Comparison of ENCODE assay signal across 19 cellular contexts in genomic region chr20:63701051-63701328, GRCh38. TPM values are rescaled to one million over a fixed set of nuclear protein-coding genes. Genes with fewer than 3 reads are reported as not detected.
DNase-seq lines count a peak whose midpoint lies in the region; ATAC-seq and TF ChIP-seq lines count a peak whose summit lies in the region.
"Had no signal": no experiment of that assay in that cellular context is flagged by ENCODE, and none has a peak within 500 bp of the region (broad histone marks: within the 10 kb centered on the region; RNA-seq: fewer than 3 reads in every experiment).

No MANE protein-coding gene starts in this region.

- H3K36me3 Mint-ChIP-seq in activated T-cell treated with anti-CD3 and anti-CD28 coated beads, Interleukin-2, amount 50 U/mL, for 24 hours (ENCODE audit: low read depth), result peaks cover 61% of the 10 kb centered on the region
- peaks cover 23% of the 10 kb centered on the region for H3K36me3 Mint-ChIP-seq in activated T-helper 17 cell treated with anti-CD3 and anti-CD28 coated beads, Interleukin-2, amount 50 U/mL, for 72 hours (ENCODE audit: low read depth)
- peaks cover 24% of the 10 kb centered on the region for H3K36me3 Mint-ChIP-seq in CD8-positive, alpha-beta T cell

- no peaks in the 10 kb centered on the region for H3K9me3 ChIP-seq in spleen
- H3K9me3 ChIP-seq in CD8-positive, alpha-beta T cell (ENCODE audit: low read length), result no peaks in the 10 kb centered on the region
- H3K9me3 ChIP-seq: Peyer's patch had no signal

- H3K9me3 Mint-ChIP-seq in activated T-cell treated with anti-CD3 and anti-CD28 coated beads, Interleukin-2, amount 50 U/mL, for 24 hours, result no peaks in the 10 kb centered on the region
- no peaks in the 10 kb centered on the region for H3K9me3 Mint-ChIP-seq in activated T-helper 17 cell treated with anti-CD3 and anti-CD28 coated beads, Interleukin-2, amount 50 U/mL, for 72 hours
- H3K9me3 Mint-ChIP-seq in CD8-positive, alpha-beta T cell, result no peaks in the 10 kb centered on the region

- peak overlapping the region; percentile 57 for H3K27ac Mint-ChIP-seq in activated T-cell treated with anti-CD3 and anti-CD28 coated beads, Interleukin-2, amount 50 U/mL, for 24 hours
- H3K27ac Mint-ChIP-seq in activated T-helper 17 cell treated with anti-CD3 and anti-CD28 coated beads, Interleukin-2, amount 50 U/mL, for 72 hours, result peak overlapping the region; percentile 25
- no peak overlapping the region for H3K27ac Mint-ChIP-seq in CD8-positive, alpha-beta T cell

- H3K36me3 ChIP-seq in spleen, result peaks cover 0 to 83% (median 35%) of the 10 kb centered on the region in 6 donors
- H3K36me3 ChIP-seq in CD8-positive, alpha-beta T cell (ENCODE audit: insufficient read depth, low read length), result peaks cover 21% of the 10 kb centered on the region

- no peak for ATAC-seq in activated T-helper 17 cell treated with anti-CD3 and anti-CD28 coated beads, Interleukin-2, amount 50 U/mL, for 72 hours (replicated peaks)
- ATAC-seq in stimulated activated naive CD8-positive, alpha-beta T cell treated with anti-CD3 and anti-CD28 coated beads, Interleukin-15, Interleukin-2, amounts not matched to agents 100 U/mL and 50 U/mL, for 24 hours, result no peak
- no peak for ATAC-seq in CD8-positive, alpha-beta T cell
- ATAC-seq in GM21360 (IDR thresholded peaks at IDR 0.05; ENCODE audit: unreplicated experiment), result no peak

- WGBS in spleen, 5 donors, result 75 to 86% (median 81%) methylated on average over 3 to 5 of the region's 5 CpGs

- TF ChIP-seq CTCF in GM13977 (IDR thresholded peaks at IDR 0.05; ENCODE audit: extremely low read depth, insufficient read depth, missing control alignments), result no peak
- no peak for TF ChIP-seq CTCF in spleen (IDR thresholded peaks at IDR 0.05 in 8 of 11, conservative IDR thresholded peaks at IDR 0.05 in 3 of 11)
- TF ChIP-seq CTCF in CD8-positive, alpha-beta T cell (IDR thresholded peaks at IDR 0.05), result no peak

- DNase-seq in activated T-cell treated with anti-CD3 and anti-CD28 coated beads, Interleukin-2, amount 50 U/mL, for 24 hours, result no peak
- DNase-seq in activated T-cell treated with anti-CD3 and anti-CD28 coated beads, Interleukin-2, amount 50 U/mL, for 1 hour, result no peak
- DNase-seq in GM13977 (ENCODE audit: low spot score) (peak; percentile 15), spleen (peak; percentile 56)
- no peak for DNase-seq in stimulated activated naive CD8-positive, alpha-beta T cell treated with anti-CD3 and anti-CD28 coated beads, Interleukin-15, Interleukin-2, amounts not matched to agents 100 U/mL and 50 U/mL, for 24 hours
- DNase-seq in CD8-positive, alpha-beta T cell, result no peak
- DNase-seq: DMS79 treated with DMSO at 0.1 percent for 48 hours, GF-D8, Karpas-422, MM.1S, NCI-H1105 treated with DMSO at 0.1 percent for 48 hours, NCI-H187 treated with DMSO at 0.1 percent for 48 hours, NCI-H2171, NCI-H446 treated with DMSO at 0.1 percent for 48 hours, NCI-H748 treated with DMSO at 0.1 percent for 48 hours, Peyer's patch had no signal

- TF ChIP-seq POLR2A in spleen (IDR thresholded peaks at IDR 0.05), result no peak

- intact Hi-C loops in spleen (cut with DNase I; ENCODE audit: low total_unique reads), result loop anchor here (10.0 kb wide), 1 partner anchor 164 kb away; the partner anchor contains the start of genes ABHD16B and TPD52L2
- intact Hi-C loops in CD8-positive, alpha-beta T cell (cut with DNase I, micrococcal nuclease), result no loop called here

- H3K4me1 ChIP-seq in spleen, result peaks cover 31 to 94% (median 68%) of the 10 kb centered on the region in 6 donors
- peaks cover 18% of the 10 kb centered on the region for H3K4me1 ChIP-seq in CD8-positive, alpha-beta T cell (ENCODE audit: insufficient read depth, low read length)

- peaks cover 50% of the 10 kb centered on the region for H3K4me1 Mint-ChIP-seq in activated T-cell treated with anti-CD3 and anti-CD28 coated beads, Interleukin-2, amount 50 U/mL, for 24 hours (ENCODE audit: low read depth)
- H3K4me1 Mint-ChIP-seq in activated T-helper 17 cell treated with anti-CD3 and anti-CD28 coated beads, Interleukin-2, amount 50 U/mL, for 72 hours, result no peaks in the 10 kb centered on the region
- H3K4me1 Mint-ChIP-seq in CD8-positive, alpha-beta T cell (ENCODE audit: low read depth), result peaks cover 8% of the 10 kb centered on the region

- in situ Hi-C loops in GM13977 (cut with MboI; ENCODE audit: low pct_unique_long_range_greater_than_20kb, low sequenced_read_pairs, unreplicated experiment), result no loop called here

- H3K27me3 ChIP-seq in spleen (replicated peaks in 1 of 7), result peaks cover 0 to 7% (median 0%) of the 10 kb centered on the region in 7 donors
- H3K27me3 ChIP-seq in CD8-positive, alpha-beta T cell (ENCODE audit: insufficient read depth, low read length), result no peaks in the 10 kb centered on the region
- H3K27me3 ChIP-seq: Peyer's patch had no signal

- CTCF ChIA-PET in CD8-positive, alpha-beta T cell (lab: Charles Lee), result no interaction called here

- peak overlapping the region in 4 of 8 donors; percentile 21 to 77 (median 55) for H3K27ac ChIP-seq in spleen
- H3K27ac ChIP-seq in CD8-positive, alpha-beta T cell (ENCODE audit: low read depth, low read length), result no peak overlapping the region
- H3K27ac ChIP-seq: C4-2B, Peyer's patch had no signal

- no peak overlapping the region for H3K4me3 Mint-ChIP-seq in activated T-cell treated with anti-CD3 and anti-CD28 coated beads, Interleukin-2, amount 50 U/mL, for 24 hours
- H3K4me3 Mint-ChIP-seq in activated T-helper 17 cell treated with anti-CD3 and anti-CD28 coated beads, Interleukin-2, amount 50 U/mL, for 72 hours, result no peak overlapping the region
- H3K4me3 Mint-ChIP-seq in CD8-positive, alpha-beta T cell, result no peak overlapping the region

- H3K27me3 Mint-ChIP-seq in activated T-cell treated with anti-CD3 and anti-CD28 coated beads, Interleukin-2, amount 50 U/mL, for 24 hours, result no peaks in the 10 kb centered on the region
- no peaks in the 10 kb centered on the region for H3K27me3 Mint-ChIP-seq in activated T-helper 17 cell treated with anti-CD3 and anti-CD28 coated beads, Interleukin-2, amount 50 U/mL, for 72 hours
- H3K27me3 Mint-ChIP-seq in CD8-positive, alpha-beta T cell (ENCODE audit: low read depth), result no peaks in the 10 kb centered on the region

- H3K4me3 ChIP-seq in spleen, result no peak overlapping the region
- no peak overlapping the region for H3K4me3 ChIP-seq in CD8-positive, alpha-beta T cell (ENCODE audit: low read depth, low read length)
- H3K4me3 ChIP-seq: Peyer's patch had no signal

- POLR2A ChIA-PET in CD8-positive, alpha-beta T cell (lab: Charles Lee), result no interaction called here

RNA-seq across cellular contexts. Expression of gene TNFRSF6B, which starts 4.5 kb away (rescaled TPM):
- total RNA-seq in activated T-helper 17 cell treated with anti-CD3 and anti-CD28 coated beads, Interleukin-2, amount 50 U/mL, for 72 hours, result not detected
- total RNA-seq in spleen, result 100 to 1,000 TPM in 1 of 7 donors, 10 to 100 TPM in 5, 1 to 10 TPM in 1; 8.9 to 104 (median 41.0) TPM
- 10 to 100 TPM; 12.3 to 28.1 (median 23.8) TPM for polyA plus RNA-seq in spleen
- total RNA-seq in CD8-positive, alpha-beta T cell, result 1 to 10 TPM; 2.0 to 3.0 TPM

RNA-seq across cellular contexts. Expression of gene ARFRP1, which starts 6.8 kb away (rescaled TPM):
- 10 to 100 TPM; 43.8 to 55.8 TPM for total RNA-seq in activated T-helper 17 cell treated with anti-CD3 and anti-CD28 coated beads, Interleukin-2, amount 50 U/mL, for 72 hours
- 10 to 100 TPM; 36.7 to 84.2 (median 60.8) TPM for total RNA-seq in spleen
- 100 to 1,000 TPM in 1 of 3 donors, 10 to 100 TPM in 2; 64.5 to 118 (median 83.8) TPM for polyA plus RNA-seq in spleen
- 10 to 100 TPM; 25.1 to 28.6 TPM for total RNA-seq in CD8-positive, alpha-beta T cell

RNA-seq across cellular contexts. Expression of gene ZGPAT, which starts 6.8 kb away (rescaled TPM):
- total RNA-seq in activated T-helper 17 cell treated with anti-CD3 and anti-CD28 coated beads, Interleukin-2, amount 50 U/mL, for 72 hours, result 10 to 100 TPM; 18.3 to 24.7 TPM
- total RNA-seq in spleen, result 10 to 100 TPM; 23.6 to 45.7 (median 38.1) TPM
- 10 to 100 TPM; 27.6 to 72.8 (median 50.0) TPM for polyA plus RNA-seq in spleen
- total RNA-seq in CD8-positive, alpha-beta T cell, result 10 to 100 TPM; 25.5 to 25.7 TPM

RNA-seq across cellular contexts. Expression of gene LIME1, which starts 35.5 kb away (rescaled TPM):
- total RNA-seq in activated T-helper 17 cell treated with anti-CD3 and anti-CD28 coated beads, Interleukin-2, amount 50 U/mL, for 72 hours, result 10 to 100 TPM in 1 of 2 donors, 1 to 10 TPM in 1; 9.8 to 24.8 TPM
- 10 to 100 TPM; 24.0 to 93.4 (median 39.0) TPM for total RNA-seq in spleen
- polyA plus RNA-seq in spleen, result 10 to 100 TPM; 56.2 to 96.6 (median 80.4) TPM
- 100 to 1,000 TPM; 118 to 123 TPM for total RNA-seq in CD8-positive, alpha-beta T cell

RNA-seq across cellular contexts. Expression of gene SLC2A4RG, which starts 38.6 kb away (rescaled TPM):
- total RNA-seq in activated T-helper 17 cell treated with anti-CD3 and anti-CD28 coated beads, Interleukin-2, amount 50 U/mL, for 72 hours, result 10 to 100 TPM; 30.5 to 35.1 TPM
- 100 to 1,000 TPM in 1 of 7 donors, 10 to 100 TPM in 6; 39.9 to 107 (median 64.8) TPM for total RNA-seq in spleen
- 10 to 100 TPM; 27.5 to 44.0 (median 34.3) TPM for polyA plus RNA-seq in spleen
- total RNA-seq in CD8-positive, alpha-beta T cell, result 10 to 100 TPM; 79.3 to 90.0 TPM

Comparison
In these comparisons a context has a peak if more than half of its experiments do, and no peak if none do; other contexts are left out.
1. DNase-seq: peak in GM13977 (single experiment) and spleen (single experiment); none in activated T-cell treated with anti-CD3 and anti-CD28 coated beads, Interleukin-2, amount 50 U/mL, for 24 hours (single experiment), activated T-cell treated with anti-CD3 and anti-CD28 coated beads, Interleukin-2, amount 50 U/mL, for 1 hour (single experiment), stimulated activated naive CD8-positive, alpha-beta T cell treated with anti-CD3 and anti-CD28 coated beads, Interleukin-15, Interleukin-2, amounts not matched to agents 100 U/mL and 50 U/mL, for 24 hours (single experiment) and CD8-positive, alpha-beta T cell (0 of 7).